In the genomic region with DNA sequence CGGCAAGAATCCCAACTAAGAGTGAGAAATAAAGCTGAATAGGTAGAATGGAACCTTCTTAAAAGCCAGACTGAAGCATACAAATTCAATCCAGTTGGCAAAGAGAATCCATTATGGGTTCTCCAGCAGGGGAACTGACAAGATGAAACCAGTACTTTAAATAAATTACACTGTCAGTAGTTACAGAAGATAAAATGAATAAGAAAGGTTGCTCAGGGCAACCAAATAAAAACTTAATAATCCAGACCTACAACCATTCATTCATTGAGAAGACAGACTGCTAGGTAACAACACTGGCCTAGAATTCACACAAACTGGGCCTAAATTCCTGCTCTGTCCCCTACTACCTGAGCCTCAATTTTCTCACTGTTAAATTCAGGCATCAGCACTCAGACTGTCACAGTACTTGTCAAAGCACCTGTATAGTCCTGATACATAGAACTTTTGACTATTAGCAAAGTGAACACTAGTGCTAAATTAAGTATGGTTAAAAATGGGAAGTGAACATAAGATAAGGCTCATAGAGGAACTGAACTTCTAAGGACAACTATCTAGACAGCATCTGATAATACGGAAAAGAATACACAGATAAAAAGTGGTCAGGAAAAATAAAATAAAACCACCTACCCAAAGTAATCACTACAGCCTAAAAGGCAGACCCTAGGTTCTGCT, we compare ENCODE assay signal across 10 cellular contexts. TPM values are rescaled to one million over a fixed set of nuclear protein-coding genes. Genes with fewer than 3 reads are reported as not detected.
DNase-seq lines count a peak whose midpoint lies in the region; ATAC-seq and TF ChIP-seq lines count a peak whose summit lies in the region.
"Had no signal": no experiment of that assay in that cellular context is flagged by ENCODE, and none has a peak within 500 bp of the region (broad histone marks: within the 10 kb centered on the region; RNA-seq: fewer than 3 reads in every experiment).

No MANE protein-coding gene starts in this region.

- H3K27ac Mint-ChIP-seq in activated CD4-positive, alpha-beta memory T cell treated with anti-CD3 and anti-CD28 coated beads for 36 hours, result no peak overlapping the region

- H3K27me3 ChIP-seq in gastrocnemius medialis, result no peaks in the 10 kb centered on the region

- peaks cover 53% of the 10 kb centered on the region for H3K4me1 Mint-ChIP-seq in activated CD4-positive, alpha-beta memory T cell treated with anti-CD3 and anti-CD28 coated beads for 36 hours (ENCODE audit: low read depth)

- H3K27ac ChIP-seq in cingulate gyrus (ENCODE audit: low read depth, low read length) (peak overlapping the region; percentile 20), gastrocnemius medialis (peak overlapping the region; percentile 40 to 51 (median 41))
- H3K27ac ChIP-seq: epithelial cell of prostate had no signal

- H3K27me3 Mint-ChIP-seq in activated CD4-positive, alpha-beta memory T cell treated with anti-CD3 and anti-CD28 coated beads for 36 hours, result no peaks in the 10 kb centered on the region

- no peaks in the 10 kb centered on the region for H3K36me3 ChIP-seq in gastrocnemius medialis

- TF ChIP-seq POLR2A in gastrocnemius medialis (IDR thresholded peaks at IDR 0.05), result no peak

- intact Hi-C loops in gastrocnemius medialis (cut with DNase I; ENCODE audit: low total_unique reads) (loop anchor here (10.0 kb wide), 1 partner anchor 624 kb away; no protein-coding TSS in a partner anchor), head of caudate nucleus (cut with DNase I) (loop anchor here (10.0 kb wide), 1 partner anchor 304 kb away; no protein-coding TSS in a partner anchor)
- intact Hi-C loops in activated CD4-positive, alpha-beta memory T cell treated with anti-CD3 and anti-CD28 coated beads for 36 hours (cut with micrococcal nuclease), result no loop called here

- H3K36me3 Mint-ChIP-seq in activated CD4-positive, alpha-beta memory T cell treated with anti-CD3 and anti-CD28 coated beads for 36 hours, result peaks cover 17% of the 10 kb centered on the region

- H3K4me3 ChIP-seq in gastrocnemius medialis, result no peak overlapping the region

- in situ Hi-C loops in gastrocnemius medialis (cut with MboI; ENCODE audit: low sequenced_read_pairs in 4 of 4), result loop anchor here (10.0 to 25.0 kb wide), 4 partner anchors 129 to 594 kb away; no protein-coding TSS in a partner anchor

- peak; percentile 39 for ATAC-seq in GM21390 (IDR thresholded peaks at IDR 0.05; ENCODE audit: unreplicated experiment)
- no peak for ATAC-seq in gastrocnemius medialis

- H3K9me3 ChIP-seq in gastrocnemius medialis, result no peaks in the 10 kb centered on the region

- DNase-seq in MV-4-11 (lab: John Stamatoyannopoulos, UW) (peak; percentile 69), gastrocnemius medialis (no peak), head of caudate nucleus (no peak), amygdala (lab: John Stamatoyannopoulos, UW) (no peak), DMS 273 (lab: John Stamatoyannopoulos, UW; ENCODE audit: unreplicated experiment) (no peak)
- DNase-seq in activated CD4-positive, alpha-beta memory T cell treated with anti-CD3 and anti-CD28 coated beads for 36 hours, result no peak
- DNase-seq: SW 1271 had no signal

- H3K4me3 Mint-ChIP-seq in activated CD4-positive, alpha-beta memory T cell treated with anti-CD3 and anti-CD28 coated beads for 36 hours, result no peak overlapping the region

- POLR2A ChIA-PET in activated CD4-positive, alpha-beta memory T cell treated with anti-CD3 and anti-CD28 coated beads for 36 hours (lab: Charles Lee), result no interaction called here

- no peak for TF ChIP-seq CTCF in gastrocnemius medialis (IDR thresholded peaks at IDR 0.05 in 4 of 5, conservative IDR thresholded peaks at IDR 0.05 in 1 of 5)

- CTCF ChIA-PET in activated CD4-positive, alpha-beta memory T cell treated with anti-CD3 and anti-CD28 coated beads for 36 hours (lab: Charles Lee), result no interaction called here

- no peaks in the 10 kb centered on the region for H3K9me3 Mint-ChIP-seq in activated CD4-positive, alpha-beta memory T cell treated with anti-CD3 and anti-CD28 coated beads for 36 hours

- H3K4me1 ChIP-seq in gastrocnemius medialis, result peaks cover 24 to 36% of the 10 kb centered on the region in 2 donors

RNA-seq across cellular contexts. Expression of a gene that starts 6.0 kb away (rescaled TPM):
- total RNA-seq in gastrocnemius medialis, result 10 to 100 TPM; 35.9 to 77.8 (median 49.2) TPM
- 100 to 1,000 TPM; 158 to 167 TPM for total RNA-seq in activated CD4-positive, alpha-beta memory T cell treated with anti-CD3 and anti-CD28 coated beads for 36 hours
